9 cellular contexts compared by ENCODE assay signal in genomic region chr4:38179690-38180299, GRCh38.
A peak's percentile ranks its signal among the peaks of the same experiment; 100 is the strongest.
DNase-seq lines count a peak whose midpoint lies in the region; ATAC-seq, FAIRE-seq and TF ChIP-seq lines count a peak whose summit lies in the region.
"Had no signal": no experiment of that assay in that cellular context is flagged by ENCODE, and none has a peak within 500 bp of the region (broad histone marks: within the 10 kb centered on the region; RNA-seq: fewer than 3 reads in every experiment).

No MANE protein-coding gene starts in this region.

- H3K36me3 Mint-ChIP-seq in activated naive CD8-positive, alpha-beta T cell treated with anti-CD3 and anti-CD28 coated beads for 36 hours = peaks cover 3% of the 10 kb centered on the region

- FAIRE-seq in urothelium cell line (lab: Jason Lieb, UNC) = no peak

- TF ChIP-seq CTCF in LNCaP clone FGC (IDR thresholded peaks at IDR 0.05; ENCODE audit: control insufficient read depth, extremely low read depth, insufficient read depth) = peak; percentile 88

- peak; percentile 51 for ATAC-seq in Right ventricle myocardium inferior

- no peaks in the 10 kb centered on the region for H3K9me3 Mint-ChIP-seq in activated naive CD8-positive, alpha-beta T cell treated with anti-CD3 and anti-CD28 coated beads for 36 hours

- H3K4me3 ChIP-seq in LNCaP clone FGC (ENCODE audit: low read depth, low read length) = no peak overlapping the region
- H3K4me3 ChIP-seq: skin epidermis had no signal

- DNase-seq in NCI-H2081 (lab: John Stamatoyannopoulos, UW) = peak; percentile 68 to 70
- no peak for DNase-seq in NCI-H2081 treated with DMSO at 0.1 percent for 48 hours (lab: John Stamatoyannopoulos, UW)
- DNase-seq in LNCaP clone FGC (ENCODE audit: low read depth) = peak; percentile 57
- peak; percentile 56 for DNase-seq in T follicular helper cell (ENCODE audit: low read depth)
- peak; percentile 59 for DNase-seq in activated naive CD8-positive, alpha-beta T cell treated with anti-CD3 and anti-CD28 coated beads for 36 hours
- no peak for DNase-seq in Right ventricle myocardium inferior (ENCODE audit: missing footprints)
- peak; percentile 86 for DNase-seq in pons (ENCODE audit: low spot score)
- DNase-seq in urothelium cell line (ENCODE audit: low spot score) = peak; percentile 69

- intact Hi-C loops in Right ventricle myocardium inferior (cut with DNase I) = loop anchor here (1.0 to 5.0 kb wide), 5 partner anchors 117 to 603 kb away; partner anchors contain the start of gene TLR10

- H3K4me3 Mint-ChIP-seq in activated naive CD8-positive, alpha-beta T cell treated with anti-CD3 and anti-CD28 coated beads for 36 hours = no peak overlapping the region

- no peak overlapping the region for H3K27ac Mint-ChIP-seq in activated naive CD8-positive, alpha-beta T cell treated with anti-CD3 and anti-CD28 coated beads for 36 hours

- H3K27me3 Mint-ChIP-seq in activated naive CD8-positive, alpha-beta T cell treated with anti-CD3 and anti-CD28 coated beads for 36 hours = no peaks in the 10 kb centered on the region

- H3K4me1 Mint-ChIP-seq in activated naive CD8-positive, alpha-beta T cell treated with anti-CD3 and anti-CD28 coated beads for 36 hours = peaks cover 37% of the 10 kb centered on the region

Comparison
In these comparisons a context has a peak if more than half of its experiments do, and no peak if none do; other contexts are left out.
1. DNase-seq: peak in NCI-H2081 (2 of 2), LNCaP clone FGC (single experiment), T follicular helper cell (single experiment), activated naive CD8-positive, alpha-beta T cell treated with anti-CD3 and anti-CD28 coated beads for 36 hours (single experiment), pons (single experiment) and urothelium cell line (single experiment); none in NCI-H2081 treated with DMSO at 0.1 percent for 48 hours (single experiment) and Right ventricle myocardium inferior (single experiment).